Comparison of ENCODE assay signal across 8 cellular contexts in the genomic region with DNA sequence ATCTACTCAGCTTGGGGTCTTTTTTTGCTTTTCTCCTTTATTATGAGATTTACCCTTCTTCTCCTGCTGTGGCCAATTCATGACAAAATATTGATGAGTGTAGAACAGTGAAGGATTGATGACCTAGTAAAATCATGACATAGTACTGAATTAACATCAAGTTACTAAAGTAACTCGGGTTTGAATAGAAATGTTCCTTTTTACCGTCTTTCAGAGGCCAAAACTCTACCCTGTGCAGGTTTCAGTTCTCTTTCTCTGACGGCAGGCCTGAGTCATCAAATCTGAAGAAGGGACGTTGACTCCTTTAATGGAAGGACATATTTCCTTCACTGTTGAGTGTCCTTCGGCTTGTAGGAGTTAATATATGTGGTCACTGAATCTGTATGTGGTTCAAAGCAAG.
DNase-seq lines count a peak whose midpoint lies in the region; ATAC-seq and TF ChIP-seq lines count a peak whose summit lies in the region.

No MANE protein-coding gene starts in this region.

- H3K4me1 ChIP-seq in OCI-LY3 (ENCODE audit: low read length) (peaks cover 36% of the 10 kb centered on the region), thyroid gland (peaks cover 0 to 21% of the 10 kb centered on the region in 2 donors), endodermal cell (ENCODE audit: control insufficient read depth, insufficient read depth, low read length) (peaks cover 5% of the 10 kb centered on the region)

- H3K4me3 Mint-ChIP-seq in activated T-cell treated with anti-CD3 and anti-CD28 coated beads, Interleukin-2, amount 50 U/mL, for 24 hours, result no peak overlapping the region
- H3K4me3 Mint-ChIP-seq in chondrocyte (ENCODE audit: unreplicated experiment), result no peak overlapping the region
- H3K4me3 Mint-ChIP-seq in endodermal cell, result no peak overlapping the region

- 78 to 82% methylated on average over 5 of the region's 5 CpGs for WGBS in thyroid gland, 2 donors
- 94 to 98% methylated on average over 5 of the region's 5 CpGs for WGBS in endodermal cell (ENCODE audit: insufficient coverage in 1 of 2, insufficient read length in 1 of 2), 2 experiments

- ATAC-seq in HG02943 (IDR thresholded peaks at IDR 0.05; ENCODE audit: low read depth, unreplicated experiment), result peak; percentile 84

- peaks cover 7% of the 10 kb centered on the region; the same call in 1 of the 2 replicates for H3K79me2 ChIP-seq in OCI-LY3 (ENCODE audit: low read length)

- no peak for TF ChIP-seq POLR2A in thyroid gland (IDR thresholded peaks at IDR 0.05)

- H3K9ac ChIP-seq in OCI-LY3 (ENCODE audit: low read length), result no peak overlapping the region
- no peak overlapping the region for H3K9ac ChIP-seq in endodermal cell (ENCODE audit: extremely low read depth, low read length, poor library complexity, severe bottlenecking)

- peak overlapping the region; percentile 79 for H3K4me2 ChIP-seq in OCI-LY3 (ENCODE audit: low read length)

- peaks cover 22% of the 10 kb centered on the region for H3K4me1 Mint-ChIP-seq in activated T-cell treated with anti-CD3 and anti-CD28 coated beads, Interleukin-2, amount 50 U/mL, for 24 hours (ENCODE audit: low read depth)
- H3K4me1 Mint-ChIP-seq in chondrocyte (ENCODE audit: low read depth) (no peaks in the 10 kb centered on the region), endodermal cell (peaks cover 9% of the 10 kb centered on the region)

- H3K9me3 Mint-ChIP-seq in activated T-cell treated with anti-CD3 and anti-CD28 coated beads, Interleukin-2, amount 50 U/mL, for 24 hours, result no peaks in the 10 kb centered on the region
- no peaks in the 10 kb centered on the region for H3K9me3 Mint-ChIP-seq in chondrocyte (ENCODE audit: low read depth)
- no peaks in the 10 kb centered on the region for H3K9me3 Mint-ChIP-seq in endodermal cell

- no peak for TF ChIP-seq CTCF in OCI-LY3 (IDR thresholded peaks at IDR 0.05; ENCODE audit: low read depth, low read length)
- no peak for TF ChIP-seq CTCF in thyroid gland (IDR thresholded peaks at IDR 0.05)
- TF ChIP-seq CTCF in chondrocyte (IDR thresholded peaks at IDR 0.05), result no peak
- no peak for TF ChIP-seq CTCF in endodermal cell (conservative IDR thresholded peaks at IDR 0.05)

- peak overlapping the region; percentile 34 for H3K27ac Mint-ChIP-seq in activated T-cell treated with anti-CD3 and anti-CD28 coated beads, Interleukin-2, amount 50 U/mL, for 24 hours
- H3K27ac Mint-ChIP-seq in chondrocyte (ENCODE audit: unreplicated experiment), result no peak overlapping the region
- H3K27ac Mint-ChIP-seq in endodermal cell, result no peak overlapping the region

- no peak overlapping the region for H2AFZ ChIP-seq in OCI-LY3 (ENCODE audit: low read depth, low read length)

- peak overlapping the region; percentile 72 for H3K27ac ChIP-seq in OCI-LY3 (ENCODE audit: low read length)
- H3K27ac ChIP-seq in thyroid gland, result peak overlapping the region; percentile 5 to 66 (median 35)
- H3K27ac ChIP-seq in endodermal cell (ENCODE audit: low read depth, low read length), result no peak overlapping the region

- H3K27me3 ChIP-seq in OCI-LY3 (ENCODE audit: low read depth, low read length), result no peaks in the 10 kb centered on the region
- no peaks in the 10 kb centered on the region for H3K27me3 ChIP-seq in thyroid gland
- H3K27me3 ChIP-seq in endodermal cell (ENCODE audit: control insufficient read depth, insufficient read depth, low read length, poor library complexity, severe bottlenecking), result no peaks in the 10 kb centered on the region

- H3K27me3 Mint-ChIP-seq in activated T-cell treated with anti-CD3 and anti-CD28 coated beads, Interleukin-2, amount 50 U/mL, for 24 hours, result no peaks in the 10 kb centered on the region
- no peaks in the 10 kb centered on the region for H3K27me3 Mint-ChIP-seq in chondrocyte (ENCODE audit: low read depth)
- no peaks in the 10 kb centered on the region for H3K27me3 Mint-ChIP-seq in endodermal cell (ENCODE audit: insufficient read depth)

- peaks cover 4% of the 10 kb centered on the region; the same call in 1 of the 2 replicates for H4K20me1 ChIP-seq in OCI-LY3 (ENCODE audit: insufficient read depth, low read length)

- H3K9me3 ChIP-seq in OCI-LY3 (ENCODE audit: insufficient read depth, low read length) (no peaks in the 10 kb centered on the region), thyroid gland (no peaks in the 10 kb centered on the region), endodermal cell (ENCODE audit: control insufficient read depth, low read length) (no peaks in the 10 kb centered on the region)

- DNase-seq in activated T-cell treated with anti-CD3 and anti-CD28 coated beads, Interleukin-2, amount 50 U/mL, for 24 hours, result no peak
- DNase-seq in activated T-cell treated with anti-CD3 and anti-CD28 coated beads for 4 hours (no peak), thyroid gland (no peak), chondrocyte (ENCODE audit: low spot score) (no peak), endodermal cell (no peak)
- no peak for DNase-seq in stimulated activated CD4-positive, alpha-beta T cell treated with anti-CD3 and anti-CD28 coated beads, Interleukin-12 subunit alpha, Interleukin-12 subunit beta, amount 100 ng/mL, for 4 hours

- intact Hi-C loops in thyroid gland (cut with DNase I), result no loop called here

- peaks cover 93% of the 10 kb centered on the region for H3K36me3 Mint-ChIP-seq in activated T-cell treated with anti-CD3 and anti-CD28 coated beads, Interleukin-2, amount 50 U/mL, for 24 hours (ENCODE audit: low read depth)
- peaks cover 46% of the 10 kb centered on the region for H3K36me3 Mint-ChIP-seq in chondrocyte (ENCODE audit: low read depth)
- H3K36me3 Mint-ChIP-seq in endodermal cell (ENCODE audit: low read depth), result peaks cover 81% of the 10 kb centered on the region

- H3K36me3 ChIP-seq in OCI-LY3 (replicated peaks; ENCODE audit: low read depth, low read length) (peaks cover 51% of the 10 kb centered on the region), thyroid gland (peaks cover 8 to 12% of the 10 kb centered on the region in 2 donors), endodermal cell (ENCODE audit: control insufficient read depth, insufficient read depth, low read length) (peaks cover 85% of the 10 kb centered on the region)

- H3K4me3 ChIP-seq in OCI-LY3 (ENCODE audit: low read length), result 0 out of 2 replicates have a peak overlapping the region, but pooled peaks have one; percentile 16
- no peak overlapping the region for H3K4me3 ChIP-seq in thyroid gland (replicated peaks in 1 of 3)
- no peak overlapping the region for H3K4me3 ChIP-seq in endodermal cell (ENCODE audit: low read length)
